In genomic region chr6:27662770-27663169, GRCh38 we compare ENCODE assay signal across 17 cellular contexts.
A peak's percentile ranks its signal among the peaks of the same experiment; 100 is the strongest.
DNase-seq lines count a peak whose midpoint lies in the region; ATAC-seq, FAIRE-seq and TF ChIP-seq lines count a peak whose summit lies in the region.
"Had no signal": no experiment of that assay in that cellular context is flagged by ENCODE, and none has a peak within 500 bp of the region (broad histone marks: within the 10 kb centered on the region; RNA-seq: fewer than 3 reads in every experiment).

No MANE protein-coding gene starts in this region.

- H2AFZ ChIP-seq in SK-N-SH (ENCODE audit: low read depth), result 0 out of 2 replicates have a peak overlapping the region, but pooled peaks have one; percentile 16
- 0 out of 2 replicates have a peak overlapping the region, but pooled peaks have one; percentile 14 for H2AFZ ChIP-seq in H1 (ENCODE audit: low read length)
- no peak overlapping the region for H2AFZ ChIP-seq in H9 (ENCODE audit: low read length)

- TF ChIP-seq CTCF in SK-N-SH (IDR thresholded peaks at IDR 0.05), result no peak
- no peak for TF ChIP-seq CTCF in H1 (IDR thresholded peaks at IDR 0.05; ENCODE audit: control extremely low read depth in 1 of 3, insufficient read depth in 1 of 3, low read depth in 1 of 3, low read length in 3 of 3)
- TF ChIP-seq CTCF in dorsolateral prefrontal cortex (IDR thresholded peaks at IDR 0.05 in 54 of 56, conservative IDR thresholded peaks at IDR 0.05 in 2 of 56; ENCODE audit: low read depth in 1 of 56, partially characterized antibody in 56 of 56), result no peak
- TF ChIP-seq CTCF in H9 (conservative IDR thresholded peaks at IDR 0.05), result no peak

- no peaks in the 10 kb centered on the region for H3K36me3 Mint-ChIP-seq in H9 (ENCODE audit: insufficient read depth in 1 of 3, low read depth in 3 of 3)
- H3K36me3 Mint-ChIP-seq: CD8-positive, alpha-beta T cell had no signal

- H3K4me1 Mint-ChIP-seq in H9, result peaks cover 17 to 18% of the 10 kb centered on the region in 2 experiments

- H3K23ac ChIP-seq in H1 (ENCODE audit: insufficient read length) (no peak overlapping the region), H9 (ENCODE audit: insufficient read length, low read depth, low read length) (no peak overlapping the region)

- H3K27me3 ChIP-seq in SK-N-SH (ENCODE audit: insufficient read depth), result peaks cover 38% of the 10 kb centered on the region
- H3K27me3 ChIP-seq in H1 (replicated peaks in 1 of 4; ENCODE audit: control insufficient read depth in 3 of 4, extremely low read depth in 1 of 4, insufficient read depth in 3 of 4, low read length in 3 of 4), result peaks cover 0 to 12% (median 5%) of the 10 kb centered on the region in 4 experiments; a peak in 3 of 7 replicates
- H3K27me3 ChIP-seq in dorsolateral prefrontal cortex, result peaks cover 0 to 67% (median 32%) of the 10 kb centered on the region in 45 donors
- H3K27me3 ChIP-seq in H9 (ENCODE audit: insufficient read depth, low read length), result no peaks in the 10 kb centered on the region; the same call in 1 of the 2 replicates

- no peak for DNase-seq in SK-N-SH
- DNase-seq in NCI-H226, result peak; percentile 40
- no peak for DNase-seq in H1 (ENCODE audit: low read depth in 1 of 2, low spot score in 2 of 2)
- no peak for DNase-seq in DMS53 (lab: John Stamatoyannopoulos, UW)
- DNase-seq in dorsolateral prefrontal cortex, result no peak
- no peak for DNase-seq in H9
- DNase-seq: BE2C; CD8-positive, alpha-beta T cell; EL; NCI-H1048; NCI-H1694 treated with DMSO at 0.1 percent for 48 hours; NCI-H2171 treated with DMSO at 0.1 percent for 48 hours; NCI-H524; SHP77 treated with DMSO at 0.1 percent for 48 hours; T-helper 2 cell had no signal

- H3K4me1 ChIP-seq in SK-N-SH (ENCODE audit: control insufficient read depth in 1 of 2, insufficient read depth in 2 of 2, low read depth in 1 of 2, low read length in 1 of 2) (no peaks in the 10 kb centered on the region), H1 (replicated peaks in 1 of 4; ENCODE audit: control insufficient read depth in 3 of 4, insufficient read depth in 4 of 4, low read length in 3 of 4) (peaks cover 0 to 5% (median 0%) of the 10 kb centered on the region in 4 experiments; a peak in 1 of 7 replicates), H9 (ENCODE audit: insufficient read depth, low read length) (no peaks in the 10 kb centered on the region)
- H3K4me1 ChIP-seq: BE2C had no signal

- FAIRE-seq in H1 (lab: Jason Lieb, UNC), result no peak
- FAIRE-seq: RCC 7860 had no signal

- H3K27ac ChIP-seq in SK-N-SH (ENCODE audit: low read depth in 2 of 2, low read length in 1 of 2) (no peak overlapping the region), H1 (ENCODE audit: low read depth, low read length) (no peak overlapping the region), dorsolateral prefrontal cortex (no peak overlapping the region), H9 (ENCODE audit: insufficient read length, low read depth, low read length) (no peak overlapping the region)

- no peak overlapping the region for H2BK20ac ChIP-seq in H1 (ENCODE audit: low read length)
- no peak overlapping the region for H2BK20ac ChIP-seq in H9 (ENCODE audit: low read depth, low read length, poor library complexity, severe bottlenecking)

- H3K9ac ChIP-seq in SK-N-SH, result no peak overlapping the region
- no peak overlapping the region for H3K9ac ChIP-seq in H1 (replicated peaks in 1 of 4; ENCODE audit: extremely low read depth in 1 of 4, low read depth in 3 of 4, low read length in 3 of 4)
- no peak overlapping the region for H3K9ac ChIP-seq in H9 (ENCODE audit: extremely low read depth, insufficient read length, low read length)

- H3K4me3 ChIP-seq in SK-N-SH (ENCODE audit: low read depth in 2 of 2, low read length in 1 of 2), result no peak overlapping the region
- no peak overlapping the region for H3K4me3 ChIP-seq in H1 (ENCODE audit: extremely low read depth in 1 of 4, insufficient read depth in 2 of 4, low read depth in 3 of 4, low read length in 4 of 4)
- no peak overlapping the region for H3K4me3 ChIP-seq in dorsolateral prefrontal cortex

- TF ChIP-seq POLR2A in H1 (IDR thresholded peaks at IDR 0.05; ENCODE audit: control extremely low read depth in 1 of 2, low read depth in 2 of 2, low read length in 2 of 2), result no peak

- H4K20me1 ChIP-seq in SK-N-SH (ENCODE audit: insufficient read depth), result no peaks in the 10 kb centered on the region
- H4K20me1 ChIP-seq in H1 (replicated peaks in 1 of 2; ENCODE audit: control insufficient read depth in 1 of 2, insufficient read depth in 2 of 2, low read length in 2 of 2), result no peaks in the 10 kb centered on the region
- no peaks in the 10 kb centered on the region for H4K20me1 ChIP-seq in H9 (ENCODE audit: control insufficient read depth, insufficient read depth, insufficient read length)

- H3K4me3 Mint-ChIP-seq in H9, result no peak overlapping the region; a peak in 1 of 5 replicates
- H3K4me3 Mint-ChIP-seq: CD8-positive, alpha-beta T cell had no signal

- no peak overlapping the region for H4K5ac ChIP-seq in H1 (ENCODE audit: insufficient read length, low read depth, low read length)
- no peak overlapping the region for H4K5ac ChIP-seq in H9 (ENCODE audit: insufficient read length, low read depth, low read length)

- H3K4me2 ChIP-seq in SK-N-SH, result no peak overlapping the region
- no peak overlapping the region; a peak in 1 of 4 replicates for H3K4me2 ChIP-seq in H1 (ENCODE audit: insufficient read depth in 1 of 2, low read depth in 2 of 2, low read length in 2 of 2)
- H3K4me2 ChIP-seq in H9 (ENCODE audit: insufficient read depth, insufficient read length, low read length), result no peak overlapping the region

- H2BK12ac ChIP-seq in H1 (ENCODE audit: low read depth, low read length) (no peak overlapping the region), H9 (ENCODE audit: insufficient read length, low read depth, low read length) (no peak overlapping the region)

- H3K23me2 ChIP-seq in H1 (ENCODE audit: low read depth, low read length), result peaks cover 8% of the 10 kb centered on the region
- peaks cover 7% of the 10 kb centered on the region for H3K23me2 ChIP-seq in H9 (ENCODE audit: insufficient read length, low read depth, low read length, poor library complexity, severe bottlenecking)

- peak overlapping the region in 1 of 3 experiments; percentile 3; a peak in 1 of 7 replicates for H3K27ac Mint-ChIP-seq in H9
- H3K27ac Mint-ChIP-seq: CD8-positive, alpha-beta T cell had no signal

- intact Hi-C loops in dorsolateral prefrontal cortex (cut with DNase I), result no loop called here

- no peak overlapping the region for H3K14ac ChIP-seq in H1 (ENCODE audit: insufficient read length)
- no peak overlapping the region for H3K14ac ChIP-seq in H9 (ENCODE audit: insufficient read depth, low read length)

- H2BK5ac ChIP-seq in H1 (ENCODE audit: low read depth, low read length) (no peak overlapping the region), H9 (ENCODE audit: insufficient read length, low read length) (no peak overlapping the region)

- H3K9me3 Mint-ChIP-seq in H9, result no peaks in the 10 kb centered on the region; a peak in 3 of 5 replicates

- POLR2A ChIA-PET in SK-N-SH (lab: Yijun Ruan, JAX), result no interaction called here
- POLR2A ChIA-PET in H1 (lab: Charles Lee; ENCODE audit: partially characterized antibody), result no interaction called here

- H2BK120ac ChIP-seq in H1 (replicated peaks; ENCODE audit: low read depth, low read length) (no peak overlapping the region), H9 (ENCODE audit: low read depth, low read length, poor library complexity, severe bottlenecking) (no peak overlapping the region)

- H3K27me3 Mint-ChIP-seq in H9 (ENCODE audit: low read depth), result peaks cover 26% of the 10 kb centered on the region

- 0% methylated on average over 1 of the region's 1 CpG for WGBS in SK-N-SH (ENCODE audit: low lambda C conversion rate)
- WGBS in H1 (ENCODE audit: extremely low coverage in 1 of 2, insufficient coverage in 1 of 2, insufficient read length in 1 of 2, insufficient replicate concordance in 2 of 2, low coverage in 1 of 2, low lambda C conversion rate in 2 of 2, missing lambda C conversion rate in 1 of 2), 2 experiments, result 71% methylated on average over 1 of the region's 1 CpG; no CpG with 5 or more reads in 1 of the 2 experiments
- WGBS in H9 (ENCODE audit: extremely low coverage, insufficient read length, low lambda C conversion rate), result no CpG with 5 or more reads among the region's 1 CpG

- H3K36me3 ChIP-seq in SK-N-SH (replicated peaks in 1 of 2; ENCODE audit: control insufficient read depth in 1 of 2, insufficient read depth in 2 of 2, low read length in 1 of 2), result no peaks in the 10 kb centered on the region
- no peaks in the 10 kb centered on the region for H3K36me3 ChIP-seq in H1 (ENCODE audit: control insufficient read depth in 2 of 4, insufficient read depth in 4 of 4, low read length in 3 of 4)
- H3K36me3 ChIP-seq: BE2C had no signal

- H3K79me1 ChIP-seq in H1 (ENCODE audit: low read depth, low read length) (no peaks in the 10 kb centered on the region), H9 (ENCODE audit: insufficient read depth, low read depth, low read length, poor library complexity, severe bottlenecking) (no peaks in the 10 kb centered on the region)

- CTCF ChIA-PET in SK-N-SH (lab: Yijun Ruan, JAX) (no interaction called here), H1 (lab: Charles Lee; ENCODE audit: partially characterized antibody) (interaction anchor here (0.5 to 2.1 kb wide), 5 partner anchors 27 to 495 kb away, joined by 3 to 7 read pairs (median 4); no protein-coding TSS in a partner anchor)

- no peak overlapping the region for H4K91ac ChIP-seq in H1 (replicated peaks; ENCODE audit: insufficient read length, low read length)
- no peak overlapping the region for H4K91ac ChIP-seq in H9 (ENCODE audit: insufficient read length, low read depth, low read length)

- no peaks in the 10 kb centered on the region for H3K9me2 ChIP-seq in SK-N-SH

- no peak overlapping the region for H4K8ac ChIP-seq in H1 (ENCODE audit: extremely low read depth, insufficient read depth, low read length)
- H4K8ac ChIP-seq in H9 (replicated peaks; ENCODE audit: insufficient read length, low read depth, low read length), result no peak overlapping the region

- H3K56ac ChIP-seq in H1 (replicated peaks; ENCODE audit: insufficient read length, low read depth, low read length) (no peak overlapping the region), H9 (ENCODE audit: insufficient read length, low read depth, low read length) (no peak overlapping the region)

- peaks cover under 1% of the 10 kb centered on the region for H3F3A ChIP-seq in SK-N-SH (replicated peaks; ENCODE audit: insufficient read depth)

- TF ChIP-seq RAD21 in SK-N-SH (IDR thresholded peaks at IDR 0.05; ENCODE audit: low read length) (no peak), H1 (IDR thresholded peaks at IDR 0.05 in 1 of 2, conservative IDR thresholded peaks at IDR 0.05 in 1 of 2; ENCODE audit: low read depth in 2 of 2, low read length in 2 of 2) (no peak)

- H3K18ac ChIP-seq in H1 (ENCODE audit: extremely low read depth, low read length), result no peak overlapping the region
- no peak overlapping the region for H3K18ac ChIP-seq in H9 (ENCODE audit: insufficient read length, low read depth, low read length)

- H3K4ac ChIP-seq in H1 (replicated peaks; ENCODE audit: insufficient read length, low read depth, low read length), result no peak overlapping the region
- no peak overlapping the region for H3K4ac ChIP-seq in H9 (ENCODE audit: low read depth, low read length)

- no peak overlapping the region for H3T11ph ChIP-seq in H9 (ENCODE audit: low read length)

- ATAC-seq in SK-N-SH treated with all-trans-retinoic acid at 6 μM for 48 hours, result no peak
- ATAC-seq: CD8-positive, alpha-beta T cell had no signal

- H2AK5ac ChIP-seq in H1 (ENCODE audit: low read depth, low read length) (no peak overlapping the region), H9 (ENCODE audit: insufficient read length, low read length) (no peak overlapping the region)

- TF ChIP-seq EP300 in SK-N-SH (IDR thresholded peaks at IDR 0.05; ENCODE audit: borderline replicate concordance in 1 of 2, low read depth in 1 of 2, low read length in 1 of 2) (no peak), H1 (IDR thresholded peaks at IDR 0.05; ENCODE audit: borderline replicate concordance in 1 of 2, low read depth in 2 of 2, low read length in 2 of 2) (no peak)

- H3K9me3 ChIP-seq in SK-N-SH (no peaks in the 10 kb centered on the region), H1 (ENCODE audit: insufficient read depth in 2 of 2, low read depth in 1 of 2, low read length in 1 of 2) (no peaks in the 10 kb centered on the region), H9 (ENCODE audit: control insufficient read depth, low read depth, low read length) (no peaks in the 10 kb centered on the region)
- H3K9me3 ChIP-seq: BE2C had no signal

- H2BK15ac ChIP-seq in H1 (ENCODE audit: low read length) (no peak overlapping the region), H9 (ENCODE audit: low read depth, low read length) (no peak overlapping the region)

- H3K79me2 ChIP-seq in SK-N-SH (ENCODE audit: insufficient read depth), result no peaks in the 10 kb centered on the region
- H3K79me2 ChIP-seq in H1 (ENCODE audit: control insufficient read depth in 1 of 2, insufficient read depth in 2 of 2, low read length in 2 of 2), result no peaks in the 10 kb centered on the region
- no peaks in the 10 kb centered on the region for H3K79me2 ChIP-seq in H9 (ENCODE audit: insufficient read depth, low read length)
